In genomic region chr13:79043208-79043607, GRCh38 we compare ENCODE assay signal across 18 cellular contexts.
"Had no signal": no experiment of that assay in that cellular context is flagged by ENCODE, and none has a peak within 500 bp of the region (broad histone marks: within the 10 kb centered on the region; RNA-seq: fewer than 3 reads in every experiment).

No MANE protein-coding gene starts in this region.

- H3K27ac ChIP-seq: RWPE1 had no signal

- ATAC-seq: Panc1, PC-3, SK-N-SH treated with all-trans-retinoic acid at 6 μM for 48 hours, T-helper 17 cell had no signal

- DNase-seq: KBM-7, MV-4-11, NCI-H1048, NCI-H1436 treated with DMSO at 0.1 percent for 48 hours, NCI-H1694, NCI-H187 treated with DMSO at 0.1 percent for 48 hours, NCI-H2029 treated with DMSO at 0.1 percent for 48 hours, NCI-H2171 treated with DMSO at 0.1 percent for 48 hours, NCI-H446 treated with DMSO at 0.1 percent for 48 hours, NCI-H510A treated with DMSO at 0.1 percent for 48 hours, NCI-H526, PC-3, SHP77, T-helper 1 cell, T-helper 17 cell had no signal
